Comparison of ENCODE assay signal across 12 cellular contexts in the genomic region with DNA sequence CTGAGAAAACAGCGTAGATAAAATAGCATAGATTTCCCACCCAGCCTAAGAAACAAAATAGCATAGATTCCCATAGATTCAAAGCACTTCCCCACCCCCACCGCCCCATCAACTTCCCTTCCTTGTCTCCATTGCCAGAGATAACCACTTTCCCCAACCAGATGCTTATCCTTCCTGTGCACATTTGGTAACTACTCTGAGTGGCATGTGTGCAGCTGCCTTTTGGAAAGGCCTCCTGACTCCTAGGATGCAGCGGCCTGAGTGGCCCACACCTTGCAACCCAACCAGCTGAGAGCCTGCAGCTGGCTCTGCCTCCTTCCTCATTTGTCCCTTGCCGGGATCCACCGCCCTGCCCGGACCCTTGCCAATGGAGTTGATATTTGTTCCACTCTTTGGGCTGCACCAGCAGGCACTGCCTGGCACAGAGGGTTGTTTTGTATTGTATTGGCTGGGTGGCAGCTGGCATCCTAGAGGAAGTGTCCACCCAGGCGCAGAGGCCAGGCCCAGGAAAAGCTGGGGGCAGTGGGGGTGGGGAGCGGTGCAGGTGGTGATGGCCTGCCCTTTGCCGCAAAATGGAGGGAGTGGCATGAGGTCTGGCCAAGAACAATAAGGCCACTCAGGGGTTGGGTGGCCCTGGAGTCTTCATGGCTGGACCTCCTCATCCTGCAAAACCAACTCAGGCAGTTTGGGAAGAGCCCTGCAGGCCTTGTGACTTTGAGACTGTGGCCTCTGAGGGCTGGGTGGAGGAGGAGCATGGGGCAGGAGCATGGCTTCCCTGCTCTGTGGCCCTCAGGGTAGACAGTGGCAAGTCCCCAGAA. TPM values are rescaled to one million over a fixed set of nuclear protein-coding genes. Genes with fewer than 3 reads are reported as not detected.
A peak's percentile ranks its signal among the peaks of the same experiment; 100 is the strongest.
DNase-seq lines count a peak whose midpoint lies in the region; ATAC-seq and TF ChIP-seq lines count a peak whose summit lies in the region.
"Had no signal": no experiment of that assay in that cellular context is flagged by ENCODE, and none has a peak within 500 bp of the region (broad histone marks: within the 10 kb centered on the region; RNA-seq: fewer than 3 reads in every experiment).

No MANE protein-coding gene starts in this region.

- POLR2A ChIA-PET in naive thymus-derived CD4-positive, alpha-beta T cell (lab: Charles Lee), result interaction anchor here (0.8 to 4.4 kb wide), 10 partner anchors 9 to 64 kb away, joined by 3 to 19 read pairs (median 4); no protein-coding TSS in a partner anchor

- DNase-seq in AG10803 (ENCODE audit: low read depth) (peak; percentile 39), HUDEP-2 (lab: John Stamatoyannopoulos, UW; ENCODE audit: unreplicated experiment in 76 of 76) (peak in 72 of 76 experiments; percentile 16 to 83 (median 57)), anterior cingulate cortex (lab: John Stamatoyannopoulos, UW) (peak; percentile 31 to 98 (median 88)), NCI-H2029 treated with DMSO at 0.1 percent for 48 hours (lab: John Stamatoyannopoulos, UW) (no peak)
- DNase-seq in naive thymus-derived CD4-positive, alpha-beta T cell, result no peak
- DNase-seq: activated T-cell treated with anti-CD3 and anti-CD28 coated beads for 4 hours; EL; pancreas; stimulated activated naive CD4-positive, alpha-beta T cell had no signal

- H3K27me3 ChIP-seq in muscle layer of duodenum (ENCODE audit: low read depth, low read length), result no peaks in the 10 kb centered on the region
- no peaks in the 10 kb centered on the region for H3K27me3 ChIP-seq in naive thymus-derived CD4-positive, alpha-beta T cell (ENCODE audit: control insufficient read depth in 2 of 2, insufficient read depth in 2 of 2, low read length in 2 of 2)
- H3K27me3 ChIP-seq: pancreas had no signal

- ATAC-seq in stimulated activated memory B cell treated with anti-CD40 and anti-IgM and Interleukin-4, amounts not matched to agents 10 μg/mL and 1 μg/mL and 100 μg/mL, for 72 hours, result no peak
- no peak for ATAC-seq in naive thymus-derived CD4-positive, alpha-beta T cell
- ATAC-seq in HG03159 (IDR thresholded peaks at IDR 0.05; ENCODE audit: unreplicated experiment), result no peak
- ATAC-seq: pancreas had no signal

- peaks cover under 1 to 13% of the 10 kb centered on the region in 2 donors for H3K36me3 ChIP-seq in muscle layer of duodenum (ENCODE audit: control insufficient read depth in 1 of 2, insufficient read depth in 2 of 2, low read length in 2 of 2)
- H3K36me3 ChIP-seq in naive thymus-derived CD4-positive, alpha-beta T cell (ENCODE audit: control insufficient read depth in 2 of 3, insufficient read depth in 3 of 3, low read length in 3 of 3), result peaks cover 0 to 13% (median 0%) of the 10 kb centered on the region in 3 experiments

- H3K4me1 ChIP-seq in muscle layer of duodenum (ENCODE audit: control insufficient read depth in 1 of 2, insufficient read depth in 2 of 2, low read length in 2 of 2), result peaks cover 21 to 55% of the 10 kb centered on the region in 2 donors
- H3K4me1 ChIP-seq in naive thymus-derived CD4-positive, alpha-beta T cell (ENCODE audit: control insufficient read depth in 2 of 2, insufficient read depth in 2 of 2, low read length in 2 of 2), result peaks cover 7 to 8% of the 10 kb centered on the region in 2 donors

- intact Hi-C loops in naive thymus-derived CD4-positive, alpha-beta T cell (cut with micrococcal nuclease), result loop anchor here (2.0 kb wide), 1 partner anchor 35 kb away; no protein-coding TSS in a partner anchor

- H3K36me3 Mint-ChIP-seq in stimulated activated memory B cell treated with anti-CD40 and anti-IgM and Interleukin-4, amounts not matched to agents 10 μg/mL and 1 μg/mL and 100 μg/mL, for 72 hours, result no peaks in the 10 kb centered on the region
- peaks cover 0 to 6% (median 0%) of the 10 kb centered on the region in 5 donors for H3K36me3 Mint-ChIP-seq in naive thymus-derived CD4-positive, alpha-beta T cell

- H3K4me1 Mint-ChIP-seq in stimulated activated memory B cell treated with anti-CD40 and anti-IgM and Interleukin-4, amounts not matched to agents 10 μg/mL and 1 μg/mL and 100 μg/mL, for 72 hours, result peaks cover 58% of the 10 kb centered on the region
- peaks cover 23 to 54% (median 33%) of the 10 kb centered on the region in 7 donors for H3K4me1 Mint-ChIP-seq in naive thymus-derived CD4-positive, alpha-beta T cell

- H3K27me3 Mint-ChIP-seq in stimulated activated memory B cell treated with anti-CD40 and anti-IgM and Interleukin-4, amounts not matched to agents 10 μg/mL and 1 μg/mL and 100 μg/mL, for 72 hours, result no peaks in the 10 kb centered on the region
- no peaks in the 10 kb centered on the region for H3K27me3 Mint-ChIP-seq in naive thymus-derived CD4-positive, alpha-beta T cell

- H3K9me3 ChIP-seq in muscle layer of duodenum (ENCODE audit: control insufficient read depth in 1 of 2, low read length in 2 of 2), result no peaks in the 10 kb centered on the region
- no peaks in the 10 kb centered on the region for H3K9me3 ChIP-seq in naive thymus-derived CD4-positive, alpha-beta T cell (ENCODE audit: control insufficient read depth in 2 of 3, low read length in 3 of 3)
- H3K9me3 ChIP-seq: pancreas had no signal

- CTCF ChIA-PET in naive thymus-derived CD4-positive, alpha-beta T cell (lab: Charles Lee), result interaction anchor here (0.9 to 18.2 kb wide), 14 partner anchors 9 to 128 kb away, joined by 3 to 346 read pairs (median 4); a partner anchor contains a TSS

- H3K9me3 Mint-ChIP-seq in stimulated activated memory B cell treated with anti-CD40 and anti-IgM and Interleukin-4, amounts not matched to agents 10 μg/mL and 1 μg/mL and 100 μg/mL, for 72 hours, result no peaks in the 10 kb centered on the region
- H3K9me3 Mint-ChIP-seq in naive thymus-derived CD4-positive, alpha-beta T cell, result no peaks in the 10 kb centered on the region

- H3K27ac ChIP-seq in muscle layer of duodenum (ENCODE audit: low read length), result peak overlapping the region; percentile 45
- H3K27ac ChIP-seq in naive thymus-derived CD4-positive, alpha-beta T cell (ENCODE audit: low read depth, low read length), result no peak overlapping the region
- H3K27ac ChIP-seq: pancreas had no signal

- no peak overlapping the region for H3K4me3 Mint-ChIP-seq in stimulated activated memory B cell treated with anti-CD40 and anti-IgM and Interleukin-4, amounts not matched to agents 10 μg/mL and 1 μg/mL and 100 μg/mL, for 72 hours
- no peak overlapping the region for H3K4me3 Mint-ChIP-seq in naive thymus-derived CD4-positive, alpha-beta T cell

- no peak overlapping the region for H3K27ac Mint-ChIP-seq in stimulated activated memory B cell treated with anti-CD40 and anti-IgM and Interleukin-4, amounts not matched to agents 10 μg/mL and 1 μg/mL and 100 μg/mL, for 72 hours
- H3K27ac Mint-ChIP-seq in naive thymus-derived CD4-positive, alpha-beta T cell, result peak overlapping the region in 3 of 9 donors; percentile 34 to 82 (median 56)

- no peak overlapping the region for H3K4me3 ChIP-seq in AG10803 (ENCODE audit: low read length)
- H3K4me3 ChIP-seq in muscle layer of duodenum (ENCODE audit: low read depth in 1 of 2, low read length in 2 of 2), result no peak overlapping the region
- H3K4me3 ChIP-seq in naive thymus-derived CD4-positive, alpha-beta T cell (ENCODE audit: low read length), result no peak overlapping the region
- H3K4me3 ChIP-seq: pancreas had no signal

- TF ChIP-seq CTCF in AG10803 (conservative IDR thresholded peaks at IDR 0.05; ENCODE audit: low read length), result no peak

RNA-seq across cellular contexts. Expression of a gene that starts 4.9 kb away (rescaled TPM):
- 10 to 100 TPM in 2 of 5 experiments, 1 to 10 TPM in 3; 6.7 to 14.3 (median 10.0) TPM for total RNA-seq in naive thymus-derived CD4-positive, alpha-beta T cell
- 10 to 100 TPM; 12.5 to 15.6 TPM for polyA plus RNA-seq in naive thymus-derived CD4-positive, alpha-beta T cell

RNA-seq across cellular contexts. Expression of a gene that starts 19.3 kb away (rescaled TPM):
- total RNA-seq in naive thymus-derived CD4-positive, alpha-beta T cell, result 1 to 10 TPM in 2 of 5 experiments, under 1 TPM in 2, not detected in 1; 0.08 to 1.9 (median 1.1) TPM
- polyA plus RNA-seq in naive thymus-derived CD4-positive, alpha-beta T cell, result under 1 TPM in 1 of 2 donors, not detected in 1; 0.15 TPM

RNA-seq across cellular contexts. Expression of a gene that starts 41.8 kb away (rescaled TPM):
- 100 to 1,000 TPM; 150 to 194 (median 188) TPM for total RNA-seq in naive thymus-derived CD4-positive, alpha-beta T cell
- 10 to 100 TPM; 16.7 to 36.7 TPM for polyA plus RNA-seq in naive thymus-derived CD4-positive, alpha-beta T cell

RNA-seq across cellular contexts. Expression of a gene that starts 52.7 kb away (rescaled TPM):
- total RNA-seq in naive thymus-derived CD4-positive, alpha-beta T cell, result not detected
- polyA plus RNA-seq in naive thymus-derived CD4-positive, alpha-beta T cell, result not detected

Comparison
In these comparisons a context has a peak if more than half of its experiments do, and no peak if none do; other contexts are left out.
1. DNase-seq: peak in AG10803 (single experiment), HUDEP-2 (72 of 76) and anterior cingulate cortex (58 of 58); none in naive thymus-derived CD4-positive, alpha-beta T cell (0 of 9) and NCI-H2029 treated with DMSO at 0.1 percent for 48 hours (single experiment).